Comparison of ENCODE assay signal across 32 cellular contexts in the genomic region with DNA sequence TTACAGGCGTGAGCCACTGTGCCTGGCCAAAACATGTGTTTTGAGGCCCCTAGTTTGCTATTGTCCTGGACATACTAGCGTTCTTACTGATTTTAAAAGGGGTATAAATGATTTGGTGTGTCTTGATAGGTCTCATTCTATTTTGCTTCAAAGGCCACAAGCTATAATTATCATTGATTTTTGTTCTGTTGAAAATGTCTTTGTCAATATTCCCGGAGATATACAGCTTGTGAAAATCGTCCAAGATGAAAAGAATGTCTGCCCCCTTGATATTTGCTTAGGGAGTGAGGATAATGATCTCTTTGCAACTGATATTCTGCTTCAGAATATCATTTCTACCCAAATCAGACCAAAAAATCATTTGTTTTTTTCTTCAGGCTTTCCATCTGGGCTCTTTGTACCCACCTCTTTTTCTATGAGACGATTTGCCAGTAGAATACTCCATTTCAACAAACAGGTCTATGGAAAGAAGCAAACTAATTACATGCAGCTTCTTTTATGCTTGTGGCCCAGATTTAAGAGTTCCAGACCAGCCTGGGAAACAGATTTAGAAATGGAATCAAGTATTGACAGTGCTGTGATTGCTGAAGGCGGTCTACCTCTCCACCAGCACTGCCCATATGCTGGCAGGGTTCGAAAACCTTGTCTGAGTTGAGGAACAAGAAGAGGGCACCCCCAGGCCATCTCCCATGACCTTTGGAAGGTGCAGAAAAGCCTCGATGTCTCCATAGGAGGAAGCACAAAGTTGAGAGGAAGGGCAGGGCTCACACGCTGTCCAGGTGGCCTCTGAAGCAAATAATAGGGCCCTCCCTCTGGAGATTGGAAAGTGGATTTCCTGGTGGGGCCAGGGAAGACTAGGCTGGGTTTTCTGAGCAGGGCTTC. TPM values are rescaled to one million over a fixed set of nuclear protein-coding genes. Genes with fewer than 3 reads are reported as not detected.
DNase-seq lines count a peak whose midpoint lies in the region; ATAC-seq and TF ChIP-seq lines count a peak whose summit lies in the region.
"Had no signal": no experiment of that assay in that cellular context is flagged by ENCODE, and none has a peak within 500 bp of the region (broad histone marks: within the 10 kb centered on the region; RNA-seq: fewer than 3 reads in every experiment).

No MANE protein-coding gene starts in this region.

- peaks cover 24% of the 10 kb centered on the region for H3K4me1 ChIP-seq in CD8-positive, alpha-beta T cell (ENCODE audit: insufficient read depth, low read length)

- no peaks in the 10 kb centered on the region for H3K36me3 ChIP-seq in CD8-positive, alpha-beta T cell (ENCODE audit: insufficient read depth, low read length)
- H3K36me3 ChIP-seq: BLaER1 treated with 17β-estradiol and CSF1 and Interleukin-3, amounts not matched to agents 10 nM and 100 nM; heart left ventricle; WERI-Rb-1 had no signal

- POLR2A ChIA-PET in CD8-positive, alpha-beta T cell (lab: Charles Lee) = no interaction called here
- POLR2A ChIA-PET in T-cell (lab: Charles Lee) = interaction anchor here in 1 of 2 donors (0.6 kb wide), 1 partner anchor 18 kb away, joined by 3 read pairs; no protein-coding TSS in a partner anchor

- no peak for ATAC-seq in CD8-positive, alpha-beta T cell
- ATAC-seq in T-cell (replicated peaks in 1 of 4) = no peak
- ATAC-seq in HG02610 (IDR thresholded peaks at IDR 0.05; ENCODE audit: unreplicated experiment) = no peak
- no peak for ATAC-seq in HG03135 (IDR thresholded peaks at IDR 0.05; ENCODE audit: unreplicated experiment)
- ATAC-seq in GM18520 (IDR thresholded peaks at IDR 0.05; ENCODE audit: unreplicated experiment) = no peak
- ATAC-seq: activated naive CD8-positive, alpha-beta T cell treated with anti-CD3 and anti-CD28 coated beads, Interleukin-2, amount 50 U/mL, for 24 hours; body of pancreas; heart left ventricle; naive thymus-derived CD8-positive, alpha-beta T cell; Right ventricle myocardium inferior; stimulated activated naive CD8-positive, alpha-beta T cell treated with anti-CD3 and anti-CD28 coated beads, Interleukin-15, Interleukin-2, amounts not matched to agents 100 U/mL and 50 U/mL, for 24 hours had no signal

- H3K4me1 Mint-ChIP-seq in CD8-positive, alpha-beta T cell (ENCODE audit: low read depth) = peaks cover 29% of the 10 kb centered on the region
- H3K4me1 Mint-ChIP-seq in T-cell = peaks cover 31 to 41% (median 34%) of the 10 kb centered on the region in 3 donors

- DNase-seq in CD8-positive, alpha-beta T cell = no peak
- DNase-seq in T-cell (no peak), mesenteric fat pad (ENCODE audit: low spot score) (peak; percentile 41)
- DNase-seq in stimulated activated CD4-positive, alpha-beta T cell treated with anti-CD3 and anti-CD28 coated beads, Interleukin-4, amount 100 ng/mL, for 4 hours = no peak
- DNase-seq: activated CD4-positive, alpha-beta T cell treated with anti-CD3 and anti-CD28 coated beads, Interleukin-2, amount 50 U/mL, for 4 hours; activated naive CD8-positive, alpha-beta T cell treated with anti-CD3 and anti-CD28 coated beads, Interleukin-2, amount 50 U/mL, for 24 hours; body of pancreas; effector CD4-positive, alpha-beta T cell; EL; foreskin fibroblast; GM23248; heart left ventricle; HFFc6; KBM-7; mesenchymal stem cell; naive thymus-derived CD8-positive, alpha-beta T cell; NCI-H1436 treated with DMSO at 0.1 percent for 48 hours; NCI-H774; OCI-M1; stimulated activated CD4-positive, alpha-beta T cell treated with anti-CD3 and anti-CD28 coated beads, Interleukin-12 subunit alpha, Interleukin-12 subunit beta, amount 100 ng/mL, for 4 hours; stimulated activated CD4-positive, alpha-beta T cell treated with anti-CD3 and anti-CD28 coated beads, Interleukin-4, amount 100 ng/mL, for 24 hours; stimulated activated naive CD8-positive, alpha-beta T cell treated with anti-CD3 and anti-CD28 coated beads, Interleukin-15, Interleukin-2, amounts not matched to agents 100 U/mL and 50 U/mL, for 24 hours; T-helper 9 cell; WERI-Rb-1 had no signal

- no peaks in the 10 kb centered on the region for H3K27me3 ChIP-seq in CD8-positive, alpha-beta T cell (ENCODE audit: insufficient read depth, low read length)
- H3K27me3 ChIP-seq: BLaER1 treated with 17β-estradiol and CSF1 and Interleukin-3, amounts not matched to agents 10 nM and 100 nM; body of pancreas; heart left ventricle had no signal

- peak overlapping the region; percentile 18 for H3K27ac Mint-ChIP-seq in CD8-positive, alpha-beta T cell
- H3K27ac Mint-ChIP-seq in T-cell = peak overlapping the region; percentile 61 to 84
- H3K27ac Mint-ChIP-seq: HFFc6 had no signal

- H3K36me3 Mint-ChIP-seq in CD8-positive, alpha-beta T cell = no peaks in the 10 kb centered on the region
- H3K36me3 Mint-ChIP-seq in T-cell = no peaks in the 10 kb centered on the region
- H3K36me3 Mint-ChIP-seq: naive thymus-derived CD8-positive, alpha-beta T cell had no signal

- H3K27ac ChIP-seq in C4-2B = peak overlapping the region; percentile 97
- H3K27ac ChIP-seq in CD8-positive, alpha-beta T cell (ENCODE audit: low read depth, low read length) = no peak overlapping the region
- H3K27ac ChIP-seq: body of pancreas, GM23248, WERI-Rb-1 had no signal

- intact Hi-C loops in CD8-positive, alpha-beta T cell (cut with DNase I, micrococcal nuclease) = no loop called here

- CTCF ChIA-PET in CD8-positive, alpha-beta T cell (lab: Charles Lee) = interaction anchor here (1.1 to 2.1 kb wide), 3 partner anchors 24 to 34 kb away, joined by 3 to 7 read pairs (median 4); no protein-coding TSS in a partner anchor
- CTCF ChIA-PET in T-cell (lab: Charles Lee) = no interaction called here

- H3K9me3 Mint-ChIP-seq in CD8-positive, alpha-beta T cell = no peaks in the 10 kb centered on the region
- no peaks in the 10 kb centered on the region for H3K9me3 Mint-ChIP-seq in T-cell
- H3K9me3 Mint-ChIP-seq: activated naive CD8-positive, alpha-beta T cell treated with anti-CD3 and anti-CD28 coated beads, Interleukin-2, amount 50 U/mL, for 24 hours; HFFc6; naive thymus-derived CD8-positive, alpha-beta T cell had no signal

- H3K4me3 Mint-ChIP-seq in CD8-positive, alpha-beta T cell = no peak overlapping the region
- H3K4me3 Mint-ChIP-seq in T-cell = no peak overlapping the region
- H3K4me3 Mint-ChIP-seq: activated naive CD8-positive, alpha-beta T cell treated with anti-CD3 and anti-CD28 coated beads, Interleukin-2, amount 50 U/mL, for 24 hours; HFFc6 had no signal

- no peak for TF ChIP-seq CTCF in C4-2B (conservative IDR thresholded peaks at IDR 0.05)
- TF ChIP-seq CTCF in CD8-positive, alpha-beta T cell (IDR thresholded peaks at IDR 0.05) = no peak

- H3K27me3 Mint-ChIP-seq in CD8-positive, alpha-beta T cell (ENCODE audit: low read depth) = no peaks in the 10 kb centered on the region
- H3K27me3 Mint-ChIP-seq in T-cell = no peaks in the 10 kb centered on the region
- H3K27me3 Mint-ChIP-seq: activated naive CD8-positive, alpha-beta T cell treated with anti-CD3 and anti-CD28 coated beads, Interleukin-2, amount 50 U/mL, for 24 hours; naive thymus-derived CD8-positive, alpha-beta T cell had no signal

- no peaks in the 10 kb centered on the region for H3K9me3 ChIP-seq in CD8-positive, alpha-beta T cell (ENCODE audit: low read length)
- H3K9me3 ChIP-seq: body of pancreas, heart left ventricle had no signal

- no peak overlapping the region for H3K4me3 ChIP-seq in CD8-positive, alpha-beta T cell (ENCODE audit: low read depth, low read length)
- H3K4me3 ChIP-seq: BLaER1 treated with 17β-estradiol and CSF1 and Interleukin-3, amounts not matched to agents 10 nM and 100 nM; body of pancreas; GM23248; heart left ventricle had no signal

RNA-seq across cellular contexts. Expression of gene ST6GALNAC1, which starts 14.2 kb away (rescaled TPM):
- total RNA-seq in CD8-positive, alpha-beta T cell = not detected
- total RNA-seq in T-cell (10 to 100 TPM in 1 of 5 donors, 1 to 10 TPM in 4; 2.6 to 20.5 (median 6.6) TPM), mesenteric fat pad (0.93 TPM)
- total RNA-seq: chondrocyte; GM23248; HFFc6; naive thymus-derived CD8-positive, alpha-beta T cell; osteocyte had no signal

RNA-seq across cellular contexts. Expression of gene MXRA7, which starts 53.0 kb away (rescaled TPM):
- total RNA-seq in CD8-positive, alpha-beta T cell = 10 to 100 TPM; 23.9 to 27.8 TPM
- 10 to 100 TPM in 3 of 5 donors, 1 to 10 TPM in 2; 5.9 to 14.7 (median 13.5) TPM for total RNA-seq in T-cell
- total RNA-seq in mesenteric fat pad = 193 TPM
